ENCODE assay signal across 1 cellular context in the genomic region with DNA sequence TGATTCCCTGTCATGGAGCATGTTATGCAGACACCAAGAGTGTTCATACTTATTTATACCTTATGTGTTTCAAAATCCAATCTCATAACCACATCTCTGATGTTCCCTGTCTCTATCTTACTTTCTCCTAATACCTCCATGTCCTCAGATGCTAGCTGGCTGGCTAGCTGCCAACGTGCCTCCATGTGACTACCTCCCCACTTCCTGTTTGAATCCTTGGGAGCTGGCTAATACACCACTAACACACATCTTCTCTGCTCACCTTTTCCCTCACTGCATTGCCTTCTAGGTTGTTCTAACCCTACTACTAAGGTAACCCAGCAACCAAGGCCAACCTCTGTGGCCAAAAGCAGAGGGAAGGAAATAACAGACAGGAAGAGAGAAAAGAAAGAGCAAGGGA.
TF ChIP-seq lines count a peak whose summit lies in the region.

No MANE protein-coding gene starts in this region.

TF ChIP-seq in K562, 482 proteins besides CTCF, POLR2A, EP300 and RAD21:
- TF ChIP-seq, protein P1, sequence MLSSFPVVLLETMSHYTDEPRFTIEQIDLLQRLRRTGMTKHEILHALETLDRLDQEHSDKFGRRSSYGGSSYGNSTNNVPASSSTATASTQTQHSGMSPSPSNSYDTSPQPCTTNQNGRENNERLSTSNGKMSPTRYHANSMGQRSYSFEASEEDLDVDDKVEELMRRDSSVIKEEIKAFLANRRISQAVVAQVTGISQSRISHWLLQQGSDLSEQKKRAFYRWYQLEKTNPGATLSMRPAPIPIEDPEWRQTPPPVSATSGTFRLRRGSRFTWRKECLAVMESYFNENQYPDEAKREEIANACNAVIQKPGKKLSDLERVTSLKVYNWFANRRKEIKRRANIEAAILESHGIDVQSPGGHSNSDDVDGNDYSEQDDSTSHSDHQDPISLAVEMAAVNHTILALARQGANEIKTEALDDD (IDR thresholded peaks at IDR 0.05): no peak
- TF ChIP-seq ZBTB49 (CRISPR knock-in tag; IDR thresholded peaks at IDR 0.05; ENCODE audit: borderline replicate concordance) (no peak), HDGF (IDR thresholded peaks at IDR 0.05) (no peak), ETV1 (tag; conservative IDR thresholded peaks at IDR 0.05; ENCODE audit: low read depth) (peak; percentile 31; the same call in 1 of the 2 replicates), USF1 (CRISPR knock-in tag; IDR thresholded peaks at IDR 0.05) (peak; percentile 60), SPI1 (IDR thresholded peaks at IDR 0.05; ENCODE audit: borderline replicate concordance, low read depth, low read length) (peak; percentile 72; the same call in 1 of the 2 replicates), RAD51 (IDR thresholded peaks at IDR 0.05; ENCODE audit: borderline replicate concordance, low read depth) (peak; percentile 60), NFIX (CRISPR knock-in tag; IDR thresholded peaks at IDR 0.05; ENCODE audit: low read depth) (0 out of 2 replicates have a peak, but pooled peaks have one; percentile 20), ZNF79 (CRISPR knock-in tag; IDR thresholded peaks at IDR 0.05; ENCODE audit: low read depth) (no peak), USF2 (CRISPR knock-in tag; IDR thresholded peaks at IDR 0.05) (peak; percentile 76), NFIC (IDR thresholded peaks at IDR 0.05) (peak; percentile 94), ZNF12 (CRISPR knock-in tag; IDR thresholded peaks at IDR 0.05) (no peak), POLR3A (IDR thresholded peaks at IDR 0.05; ENCODE audit: borderline replicate concordance, extremely low read depth, insufficient read depth, insufficient read length) (no peak), ZC3H11A (IDR thresholded peaks at IDR 0.05; ENCODE audit: low read depth, low read length) (no peak), GABPA (tag; conservative IDR thresholded peaks at IDR 0.05; ENCODE audit: low read depth) (peak; percentile 49)
- TF ChIP-seq, protein P2, sequence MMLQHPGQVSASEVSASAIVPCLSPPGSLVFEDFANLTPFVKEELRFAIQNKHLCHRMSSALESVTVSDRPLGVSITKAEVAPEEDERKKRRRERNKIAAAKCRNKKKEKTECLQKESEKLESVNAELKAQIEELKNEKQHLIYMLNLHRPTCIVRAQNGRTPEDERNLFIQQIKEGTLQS (IDR thresholded peaks at IDR 0.05): no peak
- TF ChIP-seq, protein P2 (CRISPR knock-in tag; conservative IDR thresholded peaks at IDR 0.05): no peak
